ENCODE assay signal across 15 cellular contexts in the genomic region with DNA sequence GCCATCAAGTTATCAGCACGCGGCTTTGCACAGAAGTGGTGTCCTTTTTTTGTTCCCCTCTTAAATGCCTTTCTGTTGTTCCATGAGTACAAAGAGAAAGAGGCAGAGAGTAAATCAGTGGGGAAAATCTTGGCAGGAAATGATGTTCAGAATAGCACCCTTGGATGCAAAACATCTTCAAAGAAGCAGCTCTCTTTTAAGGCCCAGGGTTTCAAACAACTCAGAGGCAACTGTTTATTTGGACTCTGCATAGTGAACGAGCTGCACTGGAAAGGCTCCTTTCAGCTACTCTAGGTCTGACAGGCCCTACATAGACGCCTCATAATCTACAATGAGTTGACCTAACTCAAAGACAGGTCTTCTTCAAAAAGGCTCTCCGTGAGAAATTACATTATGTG. TPM values are rescaled to one million over a fixed set of nuclear protein-coding genes. Genes with fewer than 3 reads are reported as not detected.
A peak's percentile ranks its signal among the peaks of the same experiment; 100 is the strongest.
DNase-seq lines count a peak whose midpoint lies in the region; ATAC-seq and TF ChIP-seq lines count a peak whose summit lies in the region.
"Had no signal": no experiment of that assay in that cellular context is flagged by ENCODE, and none has a peak within 500 bp of the region (broad histone marks: within the 10 kb centered on the region; RNA-seq: fewer than 3 reads in every experiment).

No MANE protein-coding gene starts in this region.

- no peak overlapping the region for H3K4me3 ChIP-seq in left ventricle myocardium inferior
- no peak overlapping the region for H3K4me3 ChIP-seq in mucosa of rectum (ENCODE audit: low read length in 2 of 2)
- H3K4me3 ChIP-seq: lung had no signal

- H3K36me3 ChIP-seq in left ventricle myocardium inferior (peaks cover 93% of the 10 kb centered on the region), mucosa of rectum (ENCODE audit: control insufficient read depth in 2 of 2, insufficient read depth in 2 of 2, low read length in 2 of 2) (peaks cover 1 to 6% of the 10 kb centered on the region in 2 donors)

- H3K9me3 ChIP-seq in left ventricle myocardium inferior (replicated peaks) (no peaks in the 10 kb centered on the region), mucosa of rectum (ENCODE audit: control insufficient read depth in 2 of 2, low read length in 2 of 2) (no peaks in the 10 kb centered on the region)

- H3K4me1 ChIP-seq in left ventricle myocardium inferior (peaks cover 95% of the 10 kb centered on the region), mucosa of rectum (ENCODE audit: control insufficient read depth in 2 of 2, insufficient read depth in 2 of 2, low read length in 2 of 2) (peaks cover 18 to 27% of the 10 kb centered on the region in 2 donors)

- no peaks in the 10 kb centered on the region for H3K27me3 Mint-ChIP-seq in type B pancreatic cell
- H3K27me3 Mint-ChIP-seq: activated CD4-positive, alpha-beta memory T cell treated with anti-CD3 and anti-CD28 coated beads for 36 hours had no signal

- H3K4me1 Mint-ChIP-seq in type B pancreatic cell (ENCODE audit: unreplicated experiment): peaks cover 26% of the 10 kb centered on the region
- no peaks in the 10 kb centered on the region for H3K4me1 Mint-ChIP-seq in stimulated activated effector memory CD8-positive, alpha-beta T cell treated with anti-CD3 and anti-CD28 coated beads, Interleukin-12 subunit alpha, Interleukin-12 subunit beta, amount 100 ng/mL, for 72 hours

- no peak for DNase-seq in left ventricle myocardium inferior
- no peak for DNase-seq in Right ventricle myocardium inferior (ENCODE audit: missing footprints)
- DNase-seq in type B pancreatic cell (ENCODE audit: extremely low spot score, unreplicated experiment): no peak
- DNase-seq in stimulated activated effector memory CD8-positive, alpha-beta T cell treated with anti-CD3 and anti-CD28 coated beads, Interleukin-12 subunit alpha, Interleukin-12 subunit beta, amount 100 ng/mL, for 72 hours (ENCODE audit: low spot score in 2 of 2): no peak
- DNase-seq: activated CD4-positive, alpha-beta memory T cell treated with anti-CD3 and anti-CD28 coated beads for 36 hours; activated effector memory CD4-positive, alpha-beta T cell treated with anti-CD3 and anti-CD28 coated beads, Interleukin-2, amount 50 U/mL, for 16 hours; EL; NCI-H774; stimulated activated CD4-positive, alpha-beta T cell treated with anti-CD3 and anti-CD28 coated beads, Interleukin-4, amount 100 ng/mL, for 1 hour; T-helper 9 cell had no signal

- TF ChIP-seq CTCF in left ventricle myocardium inferior (IDR thresholded peaks at IDR 0.05; ENCODE audit: borderline replicate concordance): no peak
- no peak for TF ChIP-seq CTCF in type B pancreatic cell (conservative IDR thresholded peaks at IDR 0.05)

- ATAC-seq in Right ventricle myocardium inferior (no peak), GM21526 (IDR thresholded peaks at IDR 0.05; ENCODE audit: low FRiP score, unreplicated experiment) (no peak), GM21619 (IDR thresholded peaks at IDR 0.05; ENCODE audit: unreplicated experiment) (no peak)
- no peak for ATAC-seq in stimulated activated effector memory CD8-positive, alpha-beta T cell treated with anti-CD3 and anti-CD28 coated beads, Interleukin-12 subunit alpha, Interleukin-12 subunit beta, amount 100 ng/mL, for 72 hours

- H3K9me3 Mint-ChIP-seq in type B pancreatic cell: no peaks in the 10 kb centered on the region
- no peaks in the 10 kb centered on the region for H3K9me3 Mint-ChIP-seq in stimulated activated effector memory CD8-positive, alpha-beta T cell treated with anti-CD3 and anti-CD28 coated beads, Interleukin-12 subunit alpha, Interleukin-12 subunit beta, amount 100 ng/mL, for 72 hours
- H3K9me3 Mint-ChIP-seq: activated CD4-positive, alpha-beta memory T cell treated with anti-CD3 and anti-CD28 coated beads for 36 hours had no signal

- H3K27ac Mint-ChIP-seq in type B pancreatic cell: peak overlapping the region; percentile 64
- H3K27ac Mint-ChIP-seq in stimulated activated effector memory CD8-positive, alpha-beta T cell treated with anti-CD3 and anti-CD28 coated beads, Interleukin-12 subunit alpha, Interleukin-12 subunit beta, amount 100 ng/mL, for 72 hours: no peak overlapping the region
- H3K27ac Mint-ChIP-seq: activated CD4-positive, alpha-beta memory T cell treated with anti-CD3 and anti-CD28 coated beads for 36 hours had no signal

- H3K27ac ChIP-seq in left ventricle myocardium inferior (replicated peaks) (peak overlapping the region; percentile 69), cingulate gyrus (ENCODE audit: low read depth, low read length) (peak overlapping the region; percentile 74), mucosa of rectum (ENCODE audit: low read depth in 2 of 2, low read length in 2 of 2) (peak overlapping the region; percentile 18 to 69)

- no peaks in the 10 kb centered on the region for H3K27me3 ChIP-seq in left ventricle myocardium inferior (ENCODE audit: low read depth)
- no peaks in the 10 kb centered on the region for H3K27me3 ChIP-seq in mucosa of rectum (ENCODE audit: control insufficient read depth in 2 of 2, insufficient read depth in 2 of 2, low read length in 2 of 2)

- peaks cover 9% of the 10 kb centered on the region for H3K36me3 Mint-ChIP-seq in type B pancreatic cell
- peaks cover 93% of the 10 kb centered on the region for H3K36me3 Mint-ChIP-seq in stimulated activated effector memory CD8-positive, alpha-beta T cell treated with anti-CD3 and anti-CD28 coated beads, Interleukin-12 subunit alpha, Interleukin-12 subunit beta, amount 100 ng/mL, for 72 hours

- no peak overlapping the region for H3K4me3 Mint-ChIP-seq in type B pancreatic cell
- no peak overlapping the region for H3K4me3 Mint-ChIP-seq in stimulated activated effector memory CD8-positive, alpha-beta T cell treated with anti-CD3 and anti-CD28 coated beads, Interleukin-12 subunit alpha, Interleukin-12 subunit beta, amount 100 ng/mL, for 72 hours
- H3K4me3 Mint-ChIP-seq: activated CD4-positive, alpha-beta memory T cell treated with anti-CD3 and anti-CD28 coated beads for 36 hours had no signal

- intact Hi-C loops in left ventricle myocardium inferior (cut with micrococcal nuclease): no loop called here
- intact Hi-C loops in Right ventricle myocardium inferior (cut with DNase I): loop anchor here (2.0 kb wide), 1 partner anchor 54 kb away; no protein-coding TSS in a partner anchor

- H3K9ac ChIP-seq in mucosa of rectum (ENCODE audit: low read depth in 1 of 2, low read length in 2 of 2): no peak overlapping the region

RNA-seq across cellular contexts. Expression of gene HEG1, which starts 53.4 kb away (rescaled TPM):
- total RNA-seq in left ventricle myocardium inferior: 105 TPM
- total RNA-seq in Right ventricle myocardium inferior: 95.0 TPM
- 12.4 and 43.1 TPM in 2 replicates for total RNA-seq in type B pancreatic cell (ENCODE audit: low replicate concordance)
